In the genomic region with DNA sequence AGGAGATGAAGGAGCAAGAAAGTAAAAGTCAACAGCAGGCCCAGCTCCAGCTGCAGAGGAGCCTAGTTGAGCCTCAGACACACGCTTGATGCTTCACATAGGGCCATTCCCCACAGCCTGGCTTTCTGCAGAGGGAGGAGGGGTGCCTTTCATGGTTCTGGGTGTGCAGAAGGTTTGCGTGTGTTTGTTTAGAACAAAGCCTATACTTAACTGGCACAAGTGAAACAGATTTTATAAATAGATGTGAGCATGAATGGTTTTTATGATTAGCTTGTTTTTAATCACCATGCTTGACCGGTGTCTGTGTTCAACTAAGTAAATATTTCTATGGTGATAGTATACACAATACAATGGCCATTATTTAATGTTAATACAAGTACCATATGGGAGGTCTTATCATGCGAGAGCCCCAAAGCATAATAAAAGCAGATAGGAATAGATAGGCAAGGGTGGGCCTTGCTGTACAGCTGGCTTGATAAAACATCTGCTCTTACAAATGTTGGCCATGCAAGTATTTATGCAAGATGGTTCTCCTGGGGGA, we compare ENCODE assay signal across 9 cellular contexts.
A peak's percentile ranks its signal among the peaks of the same experiment; 100 is the strongest.
DNase-seq lines count a peak whose midpoint lies in the region; TF ChIP-seq lines count a peak whose summit lies in the region.
"Had no signal": no experiment of that assay in that cellular context is flagged by ENCODE, and none has a peak within 500 bp of the region (broad histone marks: within the 10 kb centered on the region; RNA-seq: fewer than 3 reads in every experiment).

No MANE protein-coding gene starts in this region.

- TF ChIP-seq CTCF in esophagus muscularis mucosa (IDR thresholded peaks at IDR 0.05) = no peak
- no peak for TF ChIP-seq CTCF in vagina (IDR thresholded peaks at IDR 0.05)
- no peak for TF ChIP-seq CTCF in Caco-2 (IDR thresholded peaks at IDR 0.05; ENCODE audit: insufficient read depth in 1 of 2, low read depth in 1 of 2, low read length in 1 of 2, severe bottlenecking in 1 of 2, unreplicated experiment in 1 of 2)

- H3K27ac Mint-ChIP-seq in Caco-2 (ENCODE audit: unreplicated experiment) = no peak overlapping the region

- intact Hi-C loops in esophagus muscularis mucosa (cut with DNase I) (loop anchor here (10.0 kb wide), 2 partner anchors 118 to 248 kb away; no protein-coding TSS in a partner anchor), vagina (cut with DNase I) (no loop called here), Caco-2 (cut with micrococcal nuclease; ENCODE audit: unreplicated experiment) (no loop called here)

- WGBS in esophagus muscularis mucosa = 48% methylated on average over 4 of the region's 4 CpGs

- no peaks in the 10 kb centered on the region for H3K4me1 Mint-ChIP-seq in Caco-2 (ENCODE audit: low read depth, unreplicated experiment)

- H3K4me1 ChIP-seq in esophagus muscularis mucosa (peaks cover 37 to 46% (median 39%) of the 10 kb centered on the region in 4 donors), vagina (peaks cover 36% of the 10 kb centered on the region), Caco-2 (no peaks in the 10 kb centered on the region)

- H3K27me3 ChIP-seq in esophagus muscularis mucosa (no peaks in the 10 kb centered on the region), vagina (no peaks in the 10 kb centered on the region), Caco-2 (replicated peaks; ENCODE audit: control insufficient read depth, insufficient read depth, low read length) (no peaks in the 10 kb centered on the region; the same call in 1 of the 2 replicates), H7 (ENCODE audit: control insufficient read depth, insufficient read depth, low read length) (no peaks in the 10 kb centered on the region)

- peak overlapping the region in 3 of 4 donors; percentile 5 to 35 (median 24) for H3K27ac ChIP-seq in esophagus muscularis mucosa (replicated peaks in 1 of 4)
- peak overlapping the region; percentile 12 for H3K27ac ChIP-seq in vagina

- H3K36me3 ChIP-seq in esophagus muscularis mucosa (no peaks in the 10 kb centered on the region), vagina (no peaks in the 10 kb centered on the region), Caco-2 (ENCODE audit: control insufficient read depth, insufficient read depth, low read length) (no peaks in the 10 kb centered on the region), H7 (replicated peaks; ENCODE audit: control insufficient read depth, insufficient read depth, low read length) (no peaks in the 10 kb centered on the region)

- H3K4me3 Mint-ChIP-seq in Caco-2 (ENCODE audit: unreplicated experiment) = no peak overlapping the region

- H3K36me3 Mint-ChIP-seq in Caco-2 (ENCODE audit: insufficient read depth, unreplicated experiment) = no peaks in the 10 kb centered on the region

- H3K27me3 Mint-ChIP-seq in Caco-2 (ENCODE audit: insufficient read depth, unreplicated experiment) = peaks cover 4% of the 10 kb centered on the region

- BruUV-seq in Caco-2 (replicated peaks; lab: Mats Ljungman, UMichigan) = no TSS peak

- H3K4me3 ChIP-seq in esophagus muscularis mucosa = no peak overlapping the region
- H3K4me3 ChIP-seq in vagina = no peak overlapping the region
- H3K4me3 ChIP-seq in Caco-2 (ENCODE audit: low read depth, low read length) = no peak overlapping the region
- no peak overlapping the region for H3K4me3 ChIP-seq in H7 (ENCODE audit: insufficient read depth, low read depth, low read length)

- TF ChIP-seq POLR2A in esophagus muscularis mucosa (IDR thresholded peaks at IDR 0.05; ENCODE audit: low read depth) (no peak), vagina (IDR thresholded peaks at IDR 0.05) (no peak)

- H3K9me3 ChIP-seq in esophagus muscularis mucosa (no peaks in the 10 kb centered on the region), vagina (no peaks in the 10 kb centered on the region), Caco-2 (no peaks in the 10 kb centered on the region)

- CTCF ChIA-PET in Caco-2 (lab: Charles Lee) = no interaction called here

- no peak for TF ChIP-seq EP300 in esophagus muscularis mucosa (IDR thresholded peaks at IDR 0.05)

- DNase-seq in stimulated activated naive CD4-positive, alpha-beta T cell (lab: John Stamatoyannopoulos, UW) = peak; percentile 22 to 46 (median 30)
- DNase-seq in stimulated activated naive CD4-positive, alpha-beta T cell treated with Interleukin-2 at 50 U/mL for 16 hours (lab: John Stamatoyannopoulos, UW) = no peak
- peak; percentile 97 for DNase-seq in NCI-H510A treated with DMSO at 0.1 percent for 48 hours (lab: John Stamatoyannopoulos, UW)
- DNase-seq in esophagus muscularis mucosa (ENCODE audit: extremely low spot score) = no peak
- DNase-seq in vagina (ENCODE audit: extremely low spot score in 2 of 2) = no peak
- DNase-seq in Caco-2 = no peak
- DNase-seq in activated effector memory CD4-positive, alpha-beta T cell treated with Interleukin-2 at 50 U/mL for 16 hours = no peak
- no peak for DNase-seq in H7
- DNase-seq: T-helper 9 cell had no signal

- no peaks in the 10 kb centered on the region for H3K9me3 Mint-ChIP-seq in Caco-2 (ENCODE audit: unreplicated experiment)

- POLR2A ChIA-PET in Caco-2 (lab: Charles Lee) = no interaction called here

Comparison
In these comparisons a context has a peak if more than half of its experiments do, and no peak if none do; other contexts are left out.
1. DNase-seq: peak in stimulated activated naive CD4-positive, alpha-beta T cell (6 of 6) and NCI-H510A treated with DMSO at 0.1 percent for 48 hours (single experiment); none in stimulated activated naive CD4-positive, alpha-beta T cell treated with Interleukin-2 at 50 U/mL for 16 hours (single experiment), esophagus muscularis mucosa (single experiment), vagina (0 of 2), Caco-2 (0 of 2), activated effector memory CD4-positive, alpha-beta T cell treated with Interleukin-2 at 50 U/mL for 16 hours (single experiment) and H7 (single experiment).